ENCODE assay signal across 1 cellular context in the genomic region with DNA sequence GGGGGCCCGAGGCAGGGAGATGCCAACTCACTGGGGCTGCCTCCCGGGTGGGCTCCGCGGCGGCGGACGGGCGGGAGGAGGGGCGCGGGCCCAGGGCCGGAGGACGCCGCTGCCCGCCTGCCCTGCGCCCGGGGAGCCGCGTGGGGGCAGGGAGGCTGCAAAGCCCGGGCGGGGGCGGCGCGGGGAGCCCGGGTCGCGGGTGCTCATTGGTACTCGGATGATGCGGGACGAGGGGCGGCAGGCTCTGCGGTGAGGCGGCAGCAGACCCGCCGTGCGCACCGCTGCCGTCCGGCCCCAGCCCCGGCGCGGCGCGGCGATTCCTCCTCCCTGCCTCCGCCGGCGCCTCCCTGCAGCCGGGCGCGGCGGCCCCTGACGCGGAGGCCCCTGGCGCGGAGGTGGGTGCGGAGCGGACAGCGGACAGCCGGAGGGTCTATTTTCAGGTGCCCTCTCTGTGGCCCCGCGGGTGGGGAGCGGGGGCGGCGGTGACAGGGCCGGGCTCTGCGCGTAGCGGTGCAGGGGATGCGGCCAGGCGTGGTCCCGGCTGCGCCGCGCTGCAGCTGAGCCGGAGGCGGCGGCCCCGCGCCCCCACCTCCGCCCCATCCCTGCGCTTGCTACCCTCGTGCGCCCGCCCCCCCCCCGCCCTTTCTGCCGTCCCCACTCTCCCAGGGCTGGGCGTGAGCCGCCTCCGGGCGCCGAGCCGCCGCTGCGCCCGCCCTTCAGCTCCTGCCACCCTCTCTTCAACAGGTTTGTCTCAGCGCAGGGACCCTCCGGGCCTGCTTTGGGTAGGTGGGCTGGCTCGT.
A peak's percentile ranks its signal among the peaks of the same experiment; 100 is the strongest.
TF ChIP-seq lines count a peak whose summit lies in the region.

No MANE protein-coding gene starts in this region.

TF ChIP-seq in HCT116, 20 proteins besides CTCF, POLR2A, EP300 and RAD21 (continued from another document):
- TF ChIP-seq, protein P1, sequence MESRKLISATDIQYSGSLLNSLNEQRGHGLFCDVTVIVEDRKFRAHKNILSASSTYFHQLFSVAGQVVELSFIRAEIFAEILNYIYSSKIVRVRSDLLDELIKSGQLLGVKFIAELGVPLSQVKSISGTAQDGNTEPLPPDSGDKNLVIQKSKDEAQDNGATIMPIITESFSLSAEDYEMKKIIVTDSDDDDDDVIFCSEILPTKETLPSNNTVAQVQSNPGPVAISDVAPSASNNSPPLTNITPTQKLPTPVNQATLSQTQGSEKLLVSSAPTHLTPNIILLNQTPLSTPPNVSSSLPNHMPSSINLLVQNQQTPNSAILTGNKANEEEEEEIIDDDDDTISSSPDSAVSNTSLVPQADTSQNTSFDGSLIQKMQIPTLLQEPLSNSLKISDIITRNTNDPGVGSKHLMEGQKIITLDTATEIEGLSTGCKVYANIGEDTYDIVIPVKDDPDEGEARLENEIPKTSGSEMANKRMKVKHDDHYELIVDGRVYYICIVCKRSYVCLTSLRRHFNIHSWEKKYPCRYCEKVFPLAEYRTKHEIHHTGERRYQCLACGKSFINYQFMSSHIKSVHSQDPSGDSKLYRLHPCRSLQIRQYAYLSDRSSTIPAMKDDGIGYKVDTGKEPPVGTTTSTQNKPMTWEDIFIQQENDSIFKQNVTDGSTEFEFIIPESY (IDR thresholded peaks at IDR 0.05; ENCODE audit: extremely low read depth, insufficient replicate concordance, low read length), result no peak
- TF ChIP-seq ZNF274 (IDR thresholded peaks at IDR 0.05; ENCODE audit: low read depth, low read length) (no peak), EGR1 (IDR thresholded peaks at IDR 0.05; ENCODE audit: low read depth) (peak; percentile 50), YY1 (IDR thresholded peaks at IDR 0.05; ENCODE audit: extremely low read depth, insufficient replicate concordance, low read depth, low read length) (no peak), POLR2AphosphoS5 (IDR thresholded peaks at IDR 0.05; ENCODE audit: low read depth, low read length) (no peak), CEBPB (IDR thresholded peaks at IDR 0.05; ENCODE audit: low read depth) (no peak), ZFX (IDR thresholded peaks at IDR 0.05) (peak; percentile 62)
